21 cellular contexts compared by ENCODE assay signal in the genomic region with DNA sequence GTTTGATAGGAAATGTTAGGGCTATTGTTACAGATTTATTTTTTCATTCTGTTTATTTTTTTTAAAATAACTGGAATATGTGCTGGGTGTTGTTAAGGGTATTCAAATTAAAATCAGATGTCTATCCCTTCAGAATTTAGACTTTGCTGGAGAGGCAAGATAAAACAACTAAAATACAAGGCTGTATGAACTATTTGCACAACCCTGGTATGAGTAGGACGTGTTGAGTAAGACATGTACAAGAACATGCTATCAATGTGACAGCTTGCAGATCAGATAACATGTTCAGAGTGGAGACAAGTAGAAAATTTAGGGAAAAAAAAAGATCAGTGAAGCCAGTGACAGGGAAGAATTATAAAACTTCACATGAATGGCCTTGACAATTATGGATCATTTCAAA.
"Had no signal": no experiment of that assay in that cellular context is flagged by ENCODE, and none has a peak within 500 bp of the region (broad histone marks: within the 10 kb centered on the region; RNA-seq: fewer than 3 reads in every experiment).

No MANE protein-coding gene starts in this region.

- H3K9me3 Mint-ChIP-seq: nephron had no signal

- H3K36me3 ChIP-seq: esophagus muscularis mucosa, pancreas, tibial artery, upper lobe of left lung, uterus had no signal

- H3K27me3 Mint-ChIP-seq: naive B cell, progenitor cell of endocrine pancreas had no signal

- H3K27ac Mint-ChIP-seq: immature natural killer cell, naive B cell, nephron, progenitor cell of endocrine pancreas had no signal

- H3K4me1 ChIP-seq: esophagus muscularis mucosa, foreskin keratinocyte, pancreas, upper lobe of left lung, uterus had no signal

- DNase-seq: effector memory CD4-positive, alpha-beta T cell; immature natural killer cell; kidney; left cardiac atrium; left ventricle myocardium superior; mesendoderm; naive B cell; occipital lobe; pancreas; right cardiac atrium; stimulated activated CD4-positive, alpha-beta T cell treated with anti-CD3 and anti-CD28 coated beads, Interleukin-2, amount 100 ng/mL, for 48 hours; stimulated activated naive CD4-positive, alpha-beta T cell treated with Interleukin-2 at 50 U/mL for 16 hours; tibial artery; upper lobe of left lung; uterus had no signal

- H3K4me1 Mint-ChIP-seq: immature natural killer cell, naive B cell, nephron had no signal

- H3K4me3 ChIP-seq: esophagus muscularis mucosa, pancreas, smooth muscle cell, tibial artery, upper lobe of left lung, uterus had no signal

- H3K27me3 ChIP-seq: esophagus muscularis mucosa, foreskin keratinocyte, pancreas, tibial artery, upper lobe of left lung, uterus had no signal

- H3K36me3 Mint-ChIP-seq: immature natural killer cell, naive B cell had no signal

- ATAC-seq: foreskin keratinocyte, left cardiac atrium, left ventricle myocardium superior, pancreas, right cardiac atrium had no signal

- H3K4me3 Mint-ChIP-seq: immature natural killer cell, naive B cell, nephron had no signal

- H3K4me2 ChIP-seq: smooth muscle cell had no signal

- H3K27ac ChIP-seq: esophagus muscularis mucosa, foreskin keratinocyte, pancreas, tibial artery, upper lobe of left lung, uterus had no signal

- FAIRE-seq: endometrium, kidney, pancreas had no signal

- H3K9me3 ChIP-seq: esophagus muscularis mucosa, pancreas, tibial artery, upper lobe of left lung, uterus had no signal
